Comparison of ENCODE assay signal across 20 cellular contexts in the genomic region with DNA sequence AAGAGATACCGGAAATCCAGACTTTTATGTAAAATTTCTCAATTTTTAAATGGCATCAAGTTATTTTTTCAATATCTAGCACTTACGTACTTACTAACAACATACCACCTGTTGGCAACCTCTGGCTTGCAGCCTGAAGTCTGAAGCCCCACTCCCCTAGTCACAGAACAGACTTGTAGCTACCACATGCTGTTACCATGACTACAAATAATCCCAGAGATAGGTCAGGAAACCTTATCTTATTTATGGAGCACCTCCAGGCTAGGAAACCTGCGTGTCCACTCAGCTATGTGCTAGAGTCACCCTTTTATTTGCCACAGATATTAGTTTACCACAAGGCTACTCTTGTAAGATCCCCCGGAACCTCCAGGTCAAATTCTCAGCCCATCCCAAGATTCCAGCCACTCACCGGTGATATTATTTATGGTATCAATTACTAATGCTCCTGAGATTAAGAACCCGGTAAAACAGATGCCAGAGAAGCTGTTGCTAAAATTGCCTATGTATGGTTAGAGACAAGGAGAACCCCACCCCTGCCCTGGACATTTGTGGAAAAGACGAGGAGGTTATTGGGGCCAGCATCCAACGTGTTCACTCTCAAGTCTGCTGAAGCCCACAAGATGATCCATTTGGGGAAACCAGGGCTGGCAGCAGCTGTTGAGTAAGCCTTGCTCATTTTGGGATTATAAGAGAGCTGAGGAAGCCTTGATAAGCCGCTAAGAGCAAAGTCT.
"Had no signal": no experiment of that assay in that cellular context is flagged by ENCODE, and none has a peak within 500 bp of the region (broad histone marks: within the 10 kb centered on the region; RNA-seq: fewer than 3 reads in every experiment).

No MANE protein-coding gene starts in this region.

- H3K9me3 ChIP-seq: body of pancreas, esophagus muscularis mucosa, gastroesophageal sphincter, heart right ventricle, mucosa of descending colon, spleen, upper lobe of right lung had no signal

- H3K4me1 ChIP-seq: body of pancreas, esophagus muscularis mucosa, gastroesophageal sphincter, heart right ventricle, spleen, upper lobe of right lung had no signal

- DNase-seq: activated CD4-positive, alpha-beta T cell treated with anti-CD3 and anti-CD28 coated beads, Interleukin-2, amount 10 ng/mL, durations not matched to agents 24 days and 14 days; activated CD8-positive, alpha-beta T cell treated with anti-CD3 and anti-CD28 coated beads, Interleukin-2, amount 10 ng/mL, durations not matched to agents 7 days and 5 days; activated naive CD4-positive, alpha-beta T cell treated with Interleukin-2 at 50 U/mL for 16 hours; activated naive CD8-positive, alpha-beta T cell treated with anti-CD3 and anti-CD28 coated beads, Interleukin-2, amount 10 ng/mL, durations not matched to agents 7 days and 5 days; activated T-cell treated with anti-CD3 and anti-CD28 coated beads, Interleukin-2, amount 50 U/mL, for 24 hours; body of pancreas; dermis blood vessel endothelial cell; effector memory CD4-positive, alpha-beta T cell; heart right ventricle; immature natural killer cell; kidney glomerular epithelial cell; mucosa of descending colon; naive thymus-derived CD8-positive, alpha-beta T cell; spleen; stimulated activated naive B cell treated with anti-CD40 and anti-IgM and Interleukin-4, amounts not matched to agents 10 μg/mL and 1 μg/mL and 100 μg/mL, for 72 hours; T-helper 9 cell; upper lobe of right lung had no signal

- H3K4me3 ChIP-seq: body of pancreas, esophagus muscularis mucosa, gastroesophageal sphincter, heart right ventricle, mucosa of descending colon, spleen, upper lobe of right lung had no signal

- ATAC-seq: activated CD8-positive, alpha-beta T cell treated with anti-CD3 and anti-CD28 coated beads, Interleukin-2, amount 10 ng/mL, durations not matched to agents 7 days and 5 days; body of pancreas; gastroesophageal sphincter; heart right ventricle; mucosa of descending colon; naive thymus-derived CD8-positive, alpha-beta T cell; sciatic nerve; stimulated activated naive B cell treated with anti-CD40 and anti-IgM and Interleukin-4, amounts not matched to agents 10 μg/mL and 1 μg/mL and 100 μg/mL, for 72 hours; upper lobe of right lung had no signal

- H3K27ac ChIP-seq: body of pancreas, esophagus muscularis mucosa, gastroesophageal sphincter, heart right ventricle, spleen, upper lobe of right lung had no signal

- H3K36me3 ChIP-seq: esophagus muscularis mucosa, gastroesophageal sphincter, heart right ventricle, spleen, upper lobe of right lung had no signal

- H3K27me3 ChIP-seq: body of pancreas, esophagus muscularis mucosa, heart right ventricle, upper lobe of right lung had no signal
